ENCODE assay signal across 8 cellular contexts in the genomic region with DNA sequence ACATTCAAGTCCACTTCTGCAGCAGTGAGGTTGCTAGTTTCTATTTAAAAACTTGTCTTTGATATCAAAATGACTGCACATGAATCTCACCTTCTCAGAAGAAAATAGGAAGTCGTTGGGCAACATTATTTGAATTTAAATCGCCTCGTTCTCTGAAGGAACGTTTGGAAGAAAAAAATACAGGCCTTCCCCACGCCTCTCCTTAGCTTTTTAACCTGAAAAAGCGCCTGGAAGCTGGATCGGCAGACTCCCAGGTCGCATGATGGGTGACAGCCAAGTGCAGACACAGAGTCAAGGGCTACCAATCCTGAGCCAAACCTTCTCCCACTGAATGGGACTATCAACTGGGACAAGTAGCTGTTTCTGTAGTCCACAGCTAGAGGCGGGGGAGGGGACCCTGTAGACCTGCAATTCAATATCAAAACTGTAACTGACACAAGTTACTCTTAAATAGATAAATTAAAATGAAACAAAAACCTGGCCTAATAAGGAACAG. TPM values are rescaled to one million over a fixed set of nuclear protein-coding genes. Genes with fewer than 3 reads are reported as not detected.
DNase-seq lines count a peak whose midpoint lies in the region; ATAC-seq and TF ChIP-seq lines count a peak whose summit lies in the region.

No MANE protein-coding gene starts in this region.

- CTCF ChIA-PET in OCI-LY7 (lab: Charles Lee; ENCODE audit: unreplicated experiment): interaction anchor here (0.5 to 2.7 kb wide), 10 partner anchors 23 to 201 kb away, joined by 3 to 17 read pairs (median 4); no protein-coding TSS in a partner anchor

- DNase-seq in DMS79 treated with DMSO at 0.1 percent for 48 hours (lab: John Stamatoyannopoulos, UW): peak; percentile 39
- DNase-seq in OCI-LY7 (ENCODE audit: low spot score): peak; percentile 50
- DNase-seq in NCI-H1105 (lab: John Stamatoyannopoulos, UW): no peak
- no peak for DNase-seq in epidermal melanocyte (ENCODE audit: insufficient read length, low spot score)

- intact Hi-C loops in OCI-LY7 (cut with micrococcal nuclease; ENCODE audit: unreplicated experiment): loop anchor here (1.0 to 5.0 kb wide), 8 partner anchors 23 to 280 kb away; a partner anchor contains a TSS

- peaks cover 8% of the 10 kb centered on the region; the same call in 1 of the 2 replicates for H3K36me3 ChIP-seq in OCI-LY7 (ENCODE audit: insufficient read depth, low read length)
- H3K36me3 ChIP-seq in ectodermal cell (ENCODE audit: control insufficient read depth, insufficient read depth, low read length): no peaks in the 10 kb centered on the region
- no peaks in the 10 kb centered on the region for H3K36me3 ChIP-seq in neutrophil

- peaks cover 72% of the 10 kb centered on the region for H3K79me2 ChIP-seq in OCI-LY7 (ENCODE audit: insufficient read depth, low read depth, low read length)

- no peak for TF ChIP-seq CTCF in OCI-LY7 (conservative IDR thresholded peaks at IDR 0.05; ENCODE audit: low read length)
- no peak for TF ChIP-seq CTCF in neutrophil (IDR thresholded peaks at IDR 0.05)

- H3K4me1 ChIP-seq in OCI-LY7 (ENCODE audit: insufficient read depth, low read length, poor library complexity, severe bottlenecking): peaks cover 68% of the 10 kb centered on the region
- H3K4me1 ChIP-seq in ectodermal cell (ENCODE audit: control insufficient read depth, insufficient read depth, low read length): peaks cover 49% of the 10 kb centered on the region
- peaks cover 44 to 49% of the 10 kb centered on the region in 2 experiments for H3K4me1 ChIP-seq in neutrophil (ENCODE audit: control insufficient read depth in 1 of 2, insufficient read depth in 1 of 2, low read depth in 1 of 2, low read length in 1 of 2)

- H4K20me1 ChIP-seq in OCI-LY7 (ENCODE audit: insufficient read depth, low read length): no peaks in the 10 kb centered on the region; the same call in 1 of the 2 replicates

- H3K4me3 ChIP-seq in OCI-LY7 (ENCODE audit: low read depth, low read length, poor library complexity, severe bottlenecking) (peak overlapping the region; percentile 95), ectodermal cell (ENCODE audit: insufficient read depth, low read depth, low read length) (peak overlapping the region; percentile 73), neutrophil (ENCODE audit: low read depth in 1 of 2, low read length in 1 of 2) (peak overlapping the region; percentile 72 to 90)

- 65 to 69% methylated on average over 9 of the region's 9 CpGs for WGBS in ectodermal cell, 2 experiments

- no peak for ATAC-seq in HG03354 (IDR thresholded peaks at IDR 0.05; ENCODE audit: poor library complexity, severe bottlenecking, unreplicated experiment)
- ATAC-seq in GM19324 (IDR thresholded peaks at IDR 0.05; ENCODE audit: low FRiP score, unreplicated experiment): no peak

- BruUV-seq in OCI-LY7 (replicated peaks; lab: Mats Ljungman, UMichigan): no TSS peak

- no peaks in the 10 kb centered on the region for H3K9me3 ChIP-seq in OCI-LY7 (ENCODE audit: low read length)
- H3K9me3 ChIP-seq in ectodermal cell (ENCODE audit: control insufficient read depth, low read length): no peaks in the 10 kb centered on the region
- no peaks in the 10 kb centered on the region for H3K9me3 ChIP-seq in neutrophil

- peak overlapping the region; percentile 90 for H3K4me2 ChIP-seq in OCI-LY7 (ENCODE audit: low read length)

- H3K27ac ChIP-seq in OCI-LY7 (ENCODE audit: low read depth, low read length, poor library complexity, severe bottlenecking): peak overlapping the region; percentile 92
- H3K27ac ChIP-seq in ectodermal cell (ENCODE audit: insufficient read depth, low read depth, low read length, poor library complexity, severe bottlenecking): no peak overlapping the region
- peak overlapping the region; percentile 91 for H3K27ac ChIP-seq in neutrophil

- H3K27me3 ChIP-seq in ectodermal cell (ENCODE audit: control insufficient read depth, insufficient read depth, low read length, poor library complexity, severe bottlenecking) (peaks cover 12% of the 10 kb centered on the region), neutrophil (no peaks in the 10 kb centered on the region)

- POLR2A ChIA-PET in OCI-LY7 (lab: Charles Lee): interaction anchor here (0.8 to 4.1 kb wide), 20 partner anchors 12 to 207 kb away, joined by 3 to 32 read pairs (median 4); a partner anchor contains a TSS

- no peaks in the 10 kb centered on the region for H3K9me2 ChIP-seq in OCI-LY7 (ENCODE audit: insufficient read depth, low read length)

- H2AFZ ChIP-seq in OCI-LY7 (ENCODE audit: low read length): no peak overlapping the region

RNA-seq across cellular contexts. Expression of a gene that starts 2.2 kb away (rescaled TPM):
- 37.6 and 56.6 TPM in 2 replicates for total RNA-seq in OCI-LY7 (2014; rRNA removed; shearing (Covaris generic))
- 50.5 and 58.5 TPM in 2 replicates for total RNA-seq in OCI-LY7 (2022)
- 23.8 TPM for polyA plus RNA-seq in ectodermal cell (2013, experiment 1 of 4)
- polyA plus RNA-seq in ectodermal cell (2013, experiment 2 of 4): 23.7 TPM
- polyA plus RNA-seq in ectodermal cell (2013, experiment 3 of 4): 19.7 TPM
- polyA plus RNA-seq in ectodermal cell (2013, experiment 4 of 4): 21.1 TPM

RNA-seq across cellular contexts. Expression of a gene that starts 49.7 kb away (rescaled TPM):
- total RNA-seq in OCI-LY7 (2014; rRNA removed; shearing (Covaris generic)): 27.5 and 37.7 TPM in 2 replicates
- 32.4 and 35.0 TPM in 2 replicates for total RNA-seq in OCI-LY7 (2022)
- 37.8 TPM for polyA plus RNA-seq in ectodermal cell (2013, experiment 1 of 4)
- 38.4 TPM for polyA plus RNA-seq in ectodermal cell (2013, experiment 2 of 4)
- 35.7 TPM for polyA plus RNA-seq in ectodermal cell (2013, experiment 3 of 4)
- 37.7 TPM for polyA plus RNA-seq in ectodermal cell (2013, experiment 4 of 4)

RNA-seq across cellular contexts. Expression of a gene that starts 59.6 kb away (rescaled TPM):
- 9.7 and 12.7 TPM in 2 replicates for total RNA-seq in OCI-LY7 (2014; rRNA removed; shearing (Covaris generic))
- 14.0 and 17.9 TPM in 2 replicates for total RNA-seq in OCI-LY7 (2022)
- 20.5 TPM for polyA plus RNA-seq in ectodermal cell (2013, experiment 1 of 4)
- 19.4 TPM for polyA plus RNA-seq in ectodermal cell (2013, experiment 2 of 4)
- 16.8 TPM for polyA plus RNA-seq in ectodermal cell (2013, experiment 3 of 4)
- 17.7 TPM for polyA plus RNA-seq in ectodermal cell (2013, experiment 4 of 4)

Comparison
In these comparisons a context has a peak if more than half of its experiments do, and no peak if none do; other contexts are left out.
1. DNase-seq: peak in DMS79 treated with DMSO at 0.1 percent for 48 hours (single experiment) and OCI-LY7 (single experiment); none in NCI-H1105 (single experiment) and epidermal melanocyte (single experiment).
2. Peak in every context shown above with its lines, with median percentiles within 50 percentile points of each other: H3K4me3 ChIP-seq.